ENCODE assay signal across 1 cellular context in genomic region chr3:44761347-44762169, GRCh38.
TF ChIP-seq lines count a peak whose summit lies in the region.

KIAA1143 (minus strand) TSS chr3:44761619; CDS start chr3:44761602, 17 bp downstream.
KIF15 (plus strand) TSS chr3:44761794; CDS start chr3:44761866, 72 bp downstream.

TF ChIP-seq in K562, 482 proteins besides CTCF, POLR2A, EP300 and RAD21 (continued from another document and continues in another):
- TF ChIP-seq MNT (conservative IDR thresholded peaks at IDR 0.05), result peak; percentile 88 to 96
- peak; percentile 59 for TF ChIP-seq TOE1 (IDR thresholded peaks at IDR 0.05; ENCODE audit: borderline replicate concordance)
- no peak; the same call in 1 of the 2 replicates for TF ChIP-seq TOE1 (CRISPR knock-in tag; IDR thresholded peaks at IDR 0.05; ENCODE audit: borderline replicate concordance, low read depth)
- TF ChIP-seq POLR2H (tag; IDR thresholded peaks at IDR 0.05; ENCODE audit: low read depth), result peak; percentile 93
- TF ChIP-seq POLR2B (IDR thresholded peaks at IDR 0.05; ENCODE audit: low read depth, partially characterized antibody), result peak; percentile 83
- TF ChIP-seq ZBTB43 (CRISPR knock-in tag; IDR thresholded peaks at IDR 0.05), result peak; percentile 74; the same call in 1 of the 2 replicates
- peak; percentile 97 for TF ChIP-seq ATF1 (CRISPR knock-in tag; IDR thresholded peaks at IDR 0.05)
- TF ChIP-seq ATF1 (tag; IDR thresholded peaks at IDR 0.05), result peak; percentile 100
- TF ChIP-seq GMEB1 (CRISPR knock-in tag; IDR thresholded peaks at IDR 0.05), result peak; percentile 98
- peak; percentile 56 to 79; a peak in 2 of 4 replicates for TF ChIP-seq MLLT1 (IDR thresholded peaks at IDR 0.05)
- TF ChIP-seq ZNF253 (CRISPR knock-in tag; conservative IDR thresholded peaks at IDR 0.05), result no peak
- TF ChIP-seq CC2D1A (IDR thresholded peaks at IDR 0.05), result peak; percentile 97
- TF ChIP-seq ZBTB1 (CRISPR knock-in tag; IDR thresholded peaks at IDR 0.05; ENCODE audit: borderline replicate concordance, low read depth), result peak; percentile 67; the same call in 1 of the 2 replicates
- no peak for TF ChIP-seq POLR3A (IDR thresholded peaks at IDR 0.05; ENCODE audit: borderline replicate concordance, extremely low read depth, insufficient read depth, insufficient read length)
- TF ChIP-seq SETDB1 (IDR thresholded peaks at IDR 0.05; ENCODE audit: low read length), result no peak
- peak; percentile 88 to 97; a peak in 3 of 4 replicates for TF ChIP-seq SIN3A (IDR thresholded peaks at IDR 0.05; ENCODE audit: borderline replicate concordance in 2 of 2, control insufficient read depth in 1 of 2, low read depth in 2 of 2, low read length in 2 of 2)
- TF ChIP-seq PHF20 (IDR thresholded peaks at IDR 0.05; ENCODE audit: partially characterized antibody), result peak; percentile 87
- no peak for TF ChIP-seq MEF2A (IDR thresholded peaks at IDR 0.05; ENCODE audit: control insufficient read depth, low read depth, low read length)
- TF ChIP-seq SAFB (IDR thresholded peaks at IDR 0.05; ENCODE audit: borderline replicate concordance, low read depth, low read length), result no peak
- TF ChIP-seq MXD1 (CRISPR knock-in tag; IDR thresholded peaks at IDR 0.05; ENCODE audit: borderline replicate concordance, poor library complexity, severe bottlenecking), result peak; percentile 68
- no peak for TF ChIP-seq ZNF707 (CRISPR knock-in tag; conservative IDR thresholded peaks at IDR 0.05)
- TF ChIP-seq EZH2 (IDR thresholded peaks at IDR 0.05; ENCODE audit: borderline replicate concordance, low read depth, low read length), result no peak; the same call in 1 of the 2 replicates
- TF ChIP-seq RNF2 (IDR thresholded peaks at IDR 0.05), result peak; percentile 81
- TF ChIP-seq ZNF274 (IDR thresholded peaks at IDR 0.05; ENCODE audit: borderline replicate concordance, low read depth, low read length), result no peak
- TF ChIP-seq LEF1 (IDR thresholded peaks at IDR 0.05), result peak; percentile 14; the same call in 1 of the 2 replicates
- peak; percentile 92 for TF ChIP-seq CSDE1 (IDR thresholded peaks at IDR 0.05)
- no peak for TF ChIP-seq KDM2B (CRISPR knock-in tag; IDR thresholded peaks at IDR 0.05)
- TF ChIP-seq PREB (CRISPR knock-in tag; IDR thresholded peaks at IDR 0.05), result peak; percentile 89
- no peak; the same call in 1 of the 2 replicates for TF ChIP-seq TCF3 (CRISPR knock-in tag; IDR thresholded peaks at IDR 0.05)
- TF ChIP-seq ZNF780A (CRISPR knock-in tag; IDR thresholded peaks at IDR 0.05), result no peak
- TF ChIP-seq NR2F6 (CRISPR knock-in tag; IDR thresholded peaks at IDR 0.05), result no peak
- TF ChIP-seq ZNF76 (CRISPR knock-in tag; IDR thresholded peaks at IDR 0.05; ENCODE audit: borderline replicate concordance), result no peak
- peak; percentile 59 for TF ChIP-seq CEBPB (tag; IDR thresholded peaks at IDR 0.05)
- peak; percentile 72; the same call in 1 of the 2 replicates for TF ChIP-seq RUNX1 (IDR thresholded peaks at IDR 0.05; ENCODE audit: low read depth)
- no peak for TF ChIP-seq SMAD2 (IDR thresholded peaks at IDR 0.05; ENCODE audit: low read depth, low read length)
- TF ChIP-seq ZKSCAN3 (CRISPR knock-in tag; IDR thresholded peaks at IDR 0.05), result no peak
- 0 out of 2 replicates have a peak, but pooled peaks have one; percentile 62 for TF ChIP-seq MYNN (IDR thresholded peaks at IDR 0.05)
- no peak for TF ChIP-seq MYNN (CRISPR knock-in tag; IDR thresholded peaks at IDR 0.05)
- TF ChIP-seq SNAPC5 (CRISPR knock-in tag; IDR thresholded peaks at IDR 0.05), result no peak
- TF ChIP-seq OTX1 (CRISPR knock-in tag; IDR thresholded peaks at IDR 0.05), result 0 out of 2 replicates have a peak, but pooled peaks have one; percentile 7
- no peak for TF ChIP-seq NCOA4 (IDR thresholded peaks at IDR 0.05; ENCODE audit: partially characterized antibody)
- TF ChIP-seq PHF8 (IDR thresholded peaks at IDR 0.05; ENCODE audit: borderline replicate concordance, low read length), result peak; percentile 99
- peak; percentile 78 to 90 for TF ChIP-seq FOXK2 (conservative IDR thresholded peaks at IDR 0.05 in 1 of 2, IDR thresholded peaks at IDR 0.05 in 1 of 2; ENCODE audit: low read depth in 2 of 2)
- peak; percentile 88 for TF ChIP-seq SOX6 (IDR thresholded peaks at IDR 0.05)
- peak; percentile 99 for TF ChIP-seq EP400 (IDR thresholded peaks at IDR 0.05)
- TF ChIP-seq KLF1 (tag; IDR thresholded peaks at IDR 0.05), result peak; percentile 55; the same call in 1 of the 2 replicates
- TF ChIP-seq HDGF (IDR thresholded peaks at IDR 0.05), result no peak
- no peak for TF ChIP-seq ATF2 (CRISPR knock-in tag; IDR thresholded peaks at IDR 0.05)
- TF ChIP-seq ELF4 (CRISPR knock-in tag; IDR thresholded peaks at IDR 0.05), result no peak; the same call in 1 of the 2 replicates
- TF ChIP-seq CBX3 (IDR thresholded peaks at IDR 0.05; ENCODE audit: borderline replicate concordance in 1 of 2, low read length in 2 of 2), result peak in 1 of 2 experiments; percentile 81; a peak in 1 of 3 replicates
- peak; percentile 92 for TF ChIP-seq RB1 (IDR thresholded peaks at IDR 0.05; ENCODE audit: low read depth)
- no peak for TF ChIP-seq ZNF444 (CRISPR knock-in tag; IDR thresholded peaks at IDR 0.05)
- TF ChIP-seq PCBP1 (IDR thresholded peaks at IDR 0.05; ENCODE audit: low read depth, low read length, poor library complexity, severe bottlenecking), result no peak
- no peak for TF ChIP-seq ZNF124 (CRISPR knock-in tag; IDR thresholded peaks at IDR 0.05)
- TF ChIP-seq DNMT1 (IDR thresholded peaks at IDR 0.05), result no peak
- no peak for TF ChIP-seq ZFPM2 (CRISPR knock-in tag; IDR thresholded peaks at IDR 0.05)
- no peak for TF ChIP-seq NR4A1 (CRISPR knock-in tag; IDR thresholded peaks at IDR 0.05)
- peak; percentile 76 for TF ChIP-seq NR4A1 (tag; IDR thresholded peaks at IDR 0.05)
- no peak for TF ChIP-seq NFE2L1 (tag; IDR thresholded peaks at IDR 0.05; ENCODE audit: borderline replicate concordance, low read depth)
- no peak for TF ChIP-seq KAT2B (IDR thresholded peaks at IDR 0.05; ENCODE audit: low read depth, low read length)
- TF ChIP-seq MCM7 (IDR thresholded peaks at IDR 0.05), result no peak
- TF ChIP-seq TCF15 (CRISPR knock-in tag; IDR thresholded peaks at IDR 0.05), result no peak; the same call in 1 of the 2 replicates
- peak; percentile 94 for TF ChIP-seq HCFC1 (IDR thresholded peaks at IDR 0.05; ENCODE audit: low read depth, low read length)
- TF ChIP-seq ARID4B (CRISPR knock-in tag; IDR thresholded peaks at IDR 0.05), result peak; percentile 98
- peak; percentile 58 for TF ChIP-seq RFX1 (IDR thresholded peaks at IDR 0.05)
- no peak for TF ChIP-seq ZZZ3 (IDR thresholded peaks at IDR 0.05)
- TF ChIP-seq PHB2 (IDR thresholded peaks at IDR 0.05; ENCODE audit: low read depth), result no peak; the same call in 1 of the 2 replicates
